Comparison of ENCODE assay signal across 1 cellular context in genomic region chr5:175847503-175847902, GRCh38.
TF ChIP-seq lines count a peak whose summit lies in the region.

No MANE protein-coding gene starts in this region.

TF ChIP-seq in SK-N-SH, 30 proteins besides CTCF, POLR2A, EP300 and RAD21 (continued from another document):
- TF ChIP-seq REST (IDR thresholded peaks at IDR 0.05; ENCODE audit: low read depth, low read length) (no peak), MAX (IDR thresholded peaks at IDR 0.05; ENCODE audit: low read depth) (no peak), TEAD4 (IDR thresholded peaks at IDR 0.05; ENCODE audit: borderline replicate concordance, insufficient read depth) (no peak), ZBTB33 (IDR thresholded peaks at IDR 0.05; ENCODE audit: borderline replicate concordance, low read depth) (no peak)
